ENCODE assay signal across 14 cellular contexts in genomic region chr2:99821572-99822369, GRCh38.
DNase-seq lines count a peak whose midpoint lies in the region; ATAC-seq, FAIRE-seq and TF ChIP-seq lines count a peak whose summit lies in the region.
"Had no signal": no experiment of that assay in that cellular context is flagged by ENCODE, and none has a peak within 500 bp of the region (broad histone marks: within the 10 kb centered on the region; RNA-seq: fewer than 3 reads in every experiment).

No MANE protein-coding gene starts in this region.

- peak overlapping the region in 2 of 3 experiments; percentile 41 to 78 for H3K27ac Mint-ChIP-seq in nephron
- no peak overlapping the region for H3K27ac Mint-ChIP-seq in Calu3 (ENCODE audit: unreplicated experiment)
- H3K27ac Mint-ChIP-seq: CD4-positive, alpha-beta T cell; stimulated activated effector memory CD8-positive, alpha-beta T cell treated with anti-CD3 and anti-CD28 coated beads, Interleukin-12 subunit alpha, Interleukin-12 subunit beta, amount 100 ng/mL, for 72 hours had no signal

- no peaks in the 10 kb centered on the region for H3K9me3 ChIP-seq in endothelial cell of umbilical vein (replicated peaks; ENCODE audit: control insufficient read depth, insufficient read depth, low read length)
- H3K9me3 ChIP-seq: esophagus squamous epithelium, left lung, ovary had no signal

- H3K9me1 ChIP-seq in endothelial cell of umbilical vein (replicated peaks; ENCODE audit: control insufficient read depth, extremely low read depth, insufficient read depth, low read length) = no peaks in the 10 kb centered on the region

- H3K36me3 Mint-ChIP-seq in nephron (ENCODE audit: low read depth) = peaks cover 48% of the 10 kb centered on the region
- H3K36me3 Mint-ChIP-seq in Calu3 (ENCODE audit: insufficient read depth, unreplicated experiment) = no peaks in the 10 kb centered on the region
- H3K36me3 Mint-ChIP-seq: stimulated activated effector memory CD8-positive, alpha-beta T cell treated with anti-CD3 and anti-CD28 coated beads, Interleukin-12 subunit alpha, Interleukin-12 subunit beta, amount 100 ng/mL, for 72 hours had no signal

- peaks cover 3 to 4% of the 10 kb centered on the region in 2 experiments for H3K27me3 ChIP-seq in endothelial cell of umbilical vein (ENCODE audit: control insufficient read depth in 2 of 2, insufficient read depth in 2 of 2, low read length in 2 of 2)
- H3K27me3 ChIP-seq: left lung, ovary had no signal

- CTCF ChIA-PET in endothelial cell of umbilical vein (lab: Charles Lee) (interaction anchor here (0.6 to 3.1 kb wide), 5 partner anchors 22 to 439 kb away, joined by 4 to 86 read pairs (median 4); no protein-coding TSS in a partner anchor), Calu3 (lab: Charles Lee) (interaction anchor here (1.6 kb wide), 1 partner anchor 263 kb away, joined by 11 read pairs; no protein-coding TSS in a partner anchor)

- peaks cover 3% of the 10 kb centered on the region for H3K4me1 ChIP-seq in endothelial cell of umbilical vein (ENCODE audit: control insufficient read depth, extremely low read depth, insufficient read depth, low read length)
- H3K4me1 ChIP-seq: esophagus squamous epithelium had no signal

- peak; percentile 77 for FAIRE-seq in endothelial cell of umbilical vein (lab: Jason Lieb, UNC)

- H3K36me3 ChIP-seq in endothelial cell of umbilical vein (ENCODE audit: control insufficient read depth in 2 of 2, extremely low read depth in 1 of 2, insufficient read depth in 2 of 2, low read length in 2 of 2) = no peaks in the 10 kb centered on the region
- H3K36me3 ChIP-seq: esophagus squamous epithelium, left lung, ovary had no signal

- POLR2A ChIA-PET in endothelial cell of umbilical vein (lab: Charles Lee) = no interaction called here

- no peak overlapping the region for H3K9ac ChIP-seq in endothelial cell of umbilical vein (replicated peaks; ENCODE audit: extremely low read depth, insufficient read depth, low read length)

- H3K27me3 Mint-ChIP-seq in nephron (ENCODE audit: low read depth) (no peaks in the 10 kb centered on the region), Calu3 (ENCODE audit: unreplicated experiment) (peaks cover 38% of the 10 kb centered on the region)
- H3K27me3 Mint-ChIP-seq: CD4-positive, alpha-beta T cell had no signal

- intact Hi-C loops in endothelial cell of umbilical vein (cut with micrococcal nuclease) = loop anchor here (2.0 kb wide), 1 partner anchor 39 kb away; no protein-coding TSS in a partner anchor
- intact Hi-C loops in Calu3 (cut with micrococcal nuclease; ENCODE audit: unreplicated experiment) = loop anchor here (1.0 kb wide), 2 partner anchors 95 to 262 kb away; no protein-coding TSS in a partner anchor

- TF ChIP-seq POLR2A in endothelial cell of umbilical vein (IDR thresholded peaks at IDR 0.05; ENCODE audit: low read depth, low read length) = no peak

- no peak for ATAC-seq in GM21825 (IDR thresholded peaks at IDR 0.05; ENCODE audit: unreplicated experiment)
- ATAC-seq: left lung; stimulated activated effector memory CD8-positive, alpha-beta T cell treated with anti-CD3 and anti-CD28 coated beads, Interleukin-12 subunit alpha, Interleukin-12 subunit beta, amount 100 ng/mL, for 72 hours had no signal

- no peak overlapping the region for H3K4me2 ChIP-seq in endothelial cell of umbilical vein (ENCODE audit: insufficient read depth, low read length)

- no TSS peak for BruUV-seq in endothelial cell of umbilical vein (replicated peaks; lab: Mats Ljungman, UMichigan)
- no TSS peak for BruUV-seq in Calu3 (replicated peaks; lab: Mats Ljungman, UMichigan)

- H4K20me1 ChIP-seq in endothelial cell of umbilical vein (replicated peaks; ENCODE audit: control insufficient read depth, extremely low read depth, insufficient read depth, low read length) = no peaks in the 10 kb centered on the region

- dilution Hi-C loops in endothelial cell of umbilical vein (cut with MboI; ENCODE audit: extremely low pct_ligation_motif_present, low sequenced_read_pairs) = no loop called here

- peaks cover under 1% of the 10 kb centered on the region for H3K9me3 Mint-ChIP-seq in nephron
- no peaks in the 10 kb centered on the region for H3K9me3 Mint-ChIP-seq in Calu3 (ENCODE audit: low read depth, unreplicated experiment)
- H3K9me3 Mint-ChIP-seq: CD4-positive, alpha-beta T cell; stimulated activated effector memory CD8-positive, alpha-beta T cell treated with anti-CD3 and anti-CD28 coated beads, Interleukin-12 subunit alpha, Interleukin-12 subunit beta, amount 100 ng/mL, for 72 hours had no signal

- H3K4me1 Mint-ChIP-seq in nephron (peaks cover 30% of the 10 kb centered on the region), Calu3 (ENCODE audit: low read depth, unreplicated experiment) (no peaks in the 10 kb centered on the region)
- H3K4me1 Mint-ChIP-seq: stimulated activated effector memory CD8-positive, alpha-beta T cell treated with anti-CD3 and anti-CD28 coated beads, Interleukin-12 subunit alpha, Interleukin-12 subunit beta, amount 100 ng/mL, for 72 hours had no signal

- peak; percentile 54 for DNase-seq in Daoy (ENCODE audit: low read depth)
- DNase-seq in OCI-M1 (lab: John Stamatoyannopoulos, UW) = peak; percentile 1
- DNase-seq in endothelial cell of umbilical vein (ENCODE audit: low read depth, low spot score) = peak; percentile 41
- no peak for DNase-seq in KG1 (lab: John Stamatoyannopoulos, UW)
- no peak for DNase-seq in Calu3
- DNase-seq in CD1c-positive myeloid dendritic cell (ENCODE audit: extremely low spot score) = no peak
- DNase-seq: CD4-positive, alpha-beta T cell; esophagus squamous epithelium; left lung; ovary; stimulated activated CD4-positive, alpha-beta T cell treated with anti-CD3 and anti-CD28 coated beads, Interleukin-1b, Interleukin-23, amount 100 ng/mL, for 48 hours had no signal

- H2AFZ ChIP-seq in endothelial cell of umbilical vein (ENCODE audit: low read depth, low read length) = peak overlapping the region; percentile 41

- TF ChIP-seq CTCF in endothelial cell of umbilical vein (IDR thresholded peaks at IDR 0.05; ENCODE audit: extremely low read depth in 1 of 2, insufficient read depth in 1 of 2, low read depth in 1 of 2, low read length in 2 of 2) (no peak), nephron (IDR thresholded peaks at IDR 0.05; ENCODE audit: unreplicated experiment in 3 of 3) (no peak), Calu3 (IDR thresholded peaks at IDR 0.05; ENCODE audit: unreplicated experiment) (no peak)

- no peak overlapping the region for H3K27ac ChIP-seq in endothelial cell of umbilical vein (ENCODE audit: insufficient read depth, low read depth, low read length)
- H3K27ac ChIP-seq: esophagus squamous epithelium, left lung, ovary had no signal

- H3K4me3 Mint-ChIP-seq in nephron (no peak overlapping the region), Calu3 (ENCODE audit: low read depth, unreplicated experiment) (no peak overlapping the region)
- H3K4me3 Mint-ChIP-seq: CD4-positive, alpha-beta T cell; stimulated activated effector memory CD8-positive, alpha-beta T cell treated with anti-CD3 and anti-CD28 coated beads, Interleukin-12 subunit alpha, Interleukin-12 subunit beta, amount 100 ng/mL, for 72 hours had no signal

- H3K4me3 ChIP-seq in endothelial cell of umbilical vein (replicated peaks in 1 of 3; ENCODE audit: insufficient read depth in 1 of 3, low read depth in 1 of 3, low read length in 3 of 3) = no peak overlapping the region
- H3K4me3 ChIP-seq: esophagus squamous epithelium, left lung, ovary had no signal

- no peaks in the 10 kb centered on the region for H3K79me2 ChIP-seq in endothelial cell of umbilical vein (ENCODE audit: control insufficient read depth, insufficient read depth, low read length)

TF ChIP-seq in endothelial cell of umbilical vein, 7 proteins besides CTCF, POLR2A, EP300 and RAD21:
- TF ChIP-seq GATA2 (IDR thresholded peaks at IDR 0.05; ENCODE audit: insufficient read depth, insufficient read length, low read depth, low read length) (no peak), POLR2AphosphoS5 (IDR thresholded peaks at IDR 0.05; ENCODE audit: insufficient read depth, low read depth, low read length) (peak; percentile 35), JUN (IDR thresholded peaks at IDR 0.05; ENCODE audit: borderline replicate concordance, insufficient read depth, insufficient read length, low read depth) (peak; percentile 35), MAX (IDR thresholded peaks at IDR 0.05; ENCODE audit: insufficient read depth, insufficient read length) (peak; percentile 70), FOS (IDR thresholded peaks at IDR 0.05; ENCODE audit: borderline replicate concordance, insufficient read depth, low read length) (peak; percentile 8)

Comparison
In these comparisons a context has a peak if more than half of its experiments do, and no peak if none do; other contexts are left out.
1. DNase-seq: peak in Daoy (single experiment), OCI-M1 (single experiment) and endothelial cell of umbilical vein (single experiment); none in KG1 (single experiment), Calu3 (single experiment) and CD1c-positive myeloid dendritic cell (single experiment).